ENCODE assay signal across 8 cellular contexts in genomic region chr12:47744005-47744651, GRCh38. TPM values are rescaled to one million over a fixed set of nuclear protein-coding genes. Genes with fewer than 3 reads are reported as not detected.
DNase-seq lines count a peak whose midpoint lies in the region; ATAC-seq and TF ChIP-seq lines count a peak whose summit lies in the region.

No MANE protein-coding gene starts in this region.

- H3K27ac Mint-ChIP-seq in T-helper 17 cell = peak overlapping the region; percentile 39
- H3K27ac Mint-ChIP-seq in naive thymus-derived CD8-positive, alpha-beta T cell = no peak overlapping the region

- ATAC-seq in T-helper 17 cell (peak; percentile 44), HG03108 (IDR thresholded peaks at IDR 0.05; ENCODE audit: unreplicated experiment) (no peak), HG02623 (IDR thresholded peaks at IDR 0.05; ENCODE audit: unreplicated experiment) (no peak), GM21515 (IDR thresholded peaks at IDR 0.05; ENCODE audit: unreplicated experiment) (no peak)
- peak; percentile 52 for ATAC-seq in naive thymus-derived CD8-positive, alpha-beta T cell

- H3K4me1 Mint-ChIP-seq in T-helper 17 cell = peaks cover 22% of the 10 kb centered on the region
- H3K4me1 Mint-ChIP-seq in naive thymus-derived CD8-positive, alpha-beta T cell = peaks cover 26 to 57% (median 48%) of the 10 kb centered on the region in 4 donors

- H3K4me3 ChIP-seq in AG04450 (ENCODE audit: low read depth, low read length) = no peak overlapping the region

- in situ Hi-C loops in T47D (cut with HindIII; ENCODE audit: low pct_unique_long_range_greater_than_20kb, low sequenced_read_pairs) = no loop called here

- CTCF ChIA-PET in AG04450 (lab: Charles Lee) = interaction anchor here (0.6 to 5.3 kb wide), 9 partner anchors 12 to 97 kb away, joined by 3 to 116 read pairs (median 76); partner anchors contain the start of gene RAPGEF3

- DNase-seq in AG04450 (ENCODE audit: low read depth, low spot score) = no peak
- DNase-seq in HuH-7.5 (ENCODE audit: low spot score) = peak; percentile 86
- DNase-seq in T-helper 17 cell = peak; percentile 40 to 46 (median 42)
- peak; percentile 93 to 96 for DNase-seq in T47D (ENCODE audit: low read depth in 1 of 2, low spot score in 1 of 2)
- DNase-seq in naive thymus-derived CD8-positive, alpha-beta T cell = peak; percentile 40 to 84 (median 58)

- H3K4me3 Mint-ChIP-seq in T-helper 17 cell = no peak overlapping the region
- no peak overlapping the region for H3K4me3 Mint-ChIP-seq in naive thymus-derived CD8-positive, alpha-beta T cell

- peaks cover 11% of the 10 kb centered on the region for H3K27me3 Mint-ChIP-seq in T-helper 17 cell
- H3K27me3 Mint-ChIP-seq in naive thymus-derived CD8-positive, alpha-beta T cell = no peaks in the 10 kb centered on the region

- H3K36me3 Mint-ChIP-seq in T-helper 17 cell (ENCODE audit: low read depth) = no peaks in the 10 kb centered on the region
- no peaks in the 10 kb centered on the region for H3K36me3 Mint-ChIP-seq in naive thymus-derived CD8-positive, alpha-beta T cell

- H3K9me3 ChIP-seq in AG04450 (ENCODE audit: control insufficient read depth, insufficient read depth, low read length) = no peaks in the 10 kb centered on the region
- no peaks in the 10 kb centered on the region for H3K9me3 ChIP-seq in T-helper 17 cell (ENCODE audit: control insufficient read depth, low read length, poor library complexity, severe bottlenecking)

- peaks cover 36% of the 10 kb centered on the region for H3K27me3 ChIP-seq in AG04450 (ENCODE audit: control insufficient read depth, insufficient read depth, low read length)

- TF ChIP-seq CTCF in AG04450 (IDR thresholded peaks at IDR 0.05; ENCODE audit: low read depth, low read length) = peak; percentile 21; the same call in 1 of the 2 replicates

- H3K9me3 Mint-ChIP-seq in naive thymus-derived CD8-positive, alpha-beta T cell = peaks cover 0 to 2% (median 0%) of the 10 kb centered on the region in 9 donors

- POLR2A ChIA-PET in AG04450 (lab: Yijun Ruan, JAX) = no interaction called here
- POLR2A ChIA-PET in naive thymus-derived CD8-positive, alpha-beta T cell (lab: Charles Lee) = interaction anchor here (0.8 to 4.3 kb wide), 9 partner anchors 11 to 94 kb away, joined by 3 to 19 read pairs (median 4); partner anchors contain the start of gene SLC48A1

- H3K27ac ChIP-seq in AG04450 (ENCODE audit: low read depth, low read length) = no peak overlapping the region

RNA-seq across cellular contexts. Expression of gene RAPGEF3, which starts 14.6 kb away (rescaled TPM):
- polyA plus RNA-seq in AG04450 (2011; rRNA removed) = 1.7 and 2.1 TPM in 2 replicates
- 2.7 and 3.4 TPM in 2 replicates for polyA minus RNA-seq in AG04450 (2011; rRNA and poly(A)+ RNA removed)
- under 1 TPM; 0.27 to 0.55 TPM for total RNA-seq in T-helper 17 cell
- under 1 TPM; 0.63 to 0.65 TPM for total RNA-seq in naive thymus-derived CD8-positive, alpha-beta T cell
- under 1 TPM; 0.08 to 0.27 (median 0.12) TPM for polyA plus RNA-seq in naive thymus-derived CD8-positive, alpha-beta T cell

RNA-seq across cellular contexts. Expression of gene ENDOU, which starts 18.8 kb away (rescaled TPM):
- polyA plus RNA-seq in AG04450 (2011; rRNA removed) = 0.07 and 0.10 TPM in 2 replicates
- 0.09 TPM in 1 of 2 replicates, not detected in the other for polyA minus RNA-seq in AG04450 (2011; rRNA and poly(A)+ RNA removed)
- total RNA-seq in T-helper 17 cell = under 1 TPM in 1 of 2 donors, not detected in 1; 0.12 TPM
- not detected for total RNA-seq in naive thymus-derived CD8-positive, alpha-beta T cell
- polyA plus RNA-seq in naive thymus-derived CD8-positive, alpha-beta T cell = not detected

RNA-seq across cellular contexts. Expression of gene SLC48A1, which starts 28.9 kb away (rescaled TPM):
- 7.8 and 9.0 TPM in 2 replicates for polyA plus RNA-seq in AG04450 (2011; rRNA removed)
- polyA minus RNA-seq in AG04450 (2011; rRNA and poly(A)+ RNA removed) = 9.3 and 12.2 TPM in 2 replicates
- 1 to 10 TPM; 5.9 to 6.9 TPM for total RNA-seq in T-helper 17 cell
- total RNA-seq in naive thymus-derived CD8-positive, alpha-beta T cell = 10 to 100 TPM; 11.5 to 12.8 TPM
- polyA plus RNA-seq in naive thymus-derived CD8-positive, alpha-beta T cell = 10 to 100 TPM in 1 of 3 donors, 1 to 10 TPM in 2; 9.4 to 11.6 (median 9.7) TPM

RNA-seq across cellular contexts. Expression of gene RPAP3, which starts 38.3 kb away (rescaled TPM):
- 18.5 and 28.2 TPM in 2 replicates for polyA plus RNA-seq in AG04450 (2011; rRNA removed)
- polyA minus RNA-seq in AG04450 (2011; rRNA and poly(A)+ RNA removed) = 5.0 and 10.6 TPM in 2 replicates
- 10 to 100 TPM; 22.7 to 23.5 TPM for total RNA-seq in T-helper 17 cell
- 10 to 100 TPM; 41.5 to 41.8 TPM for total RNA-seq in naive thymus-derived CD8-positive, alpha-beta T cell
- polyA plus RNA-seq in naive thymus-derived CD8-positive, alpha-beta T cell = 10 to 100 TPM; 34.6 to 38.7 (median 36.0) TPM

Comparison
In these comparisons a context has a peak if more than half of its experiments do, and no peak if none do; other contexts are left out.
1. ATAC-seq: peak in T-helper 17 cell (single experiment) and naive thymus-derived CD8-positive, alpha-beta T cell (2 of 2); none in HG03108 (single experiment), HG02623 (single experiment) and GM21515 (single experiment).